ENCODE assay signal across 8 cellular contexts in the genomic region with DNA sequence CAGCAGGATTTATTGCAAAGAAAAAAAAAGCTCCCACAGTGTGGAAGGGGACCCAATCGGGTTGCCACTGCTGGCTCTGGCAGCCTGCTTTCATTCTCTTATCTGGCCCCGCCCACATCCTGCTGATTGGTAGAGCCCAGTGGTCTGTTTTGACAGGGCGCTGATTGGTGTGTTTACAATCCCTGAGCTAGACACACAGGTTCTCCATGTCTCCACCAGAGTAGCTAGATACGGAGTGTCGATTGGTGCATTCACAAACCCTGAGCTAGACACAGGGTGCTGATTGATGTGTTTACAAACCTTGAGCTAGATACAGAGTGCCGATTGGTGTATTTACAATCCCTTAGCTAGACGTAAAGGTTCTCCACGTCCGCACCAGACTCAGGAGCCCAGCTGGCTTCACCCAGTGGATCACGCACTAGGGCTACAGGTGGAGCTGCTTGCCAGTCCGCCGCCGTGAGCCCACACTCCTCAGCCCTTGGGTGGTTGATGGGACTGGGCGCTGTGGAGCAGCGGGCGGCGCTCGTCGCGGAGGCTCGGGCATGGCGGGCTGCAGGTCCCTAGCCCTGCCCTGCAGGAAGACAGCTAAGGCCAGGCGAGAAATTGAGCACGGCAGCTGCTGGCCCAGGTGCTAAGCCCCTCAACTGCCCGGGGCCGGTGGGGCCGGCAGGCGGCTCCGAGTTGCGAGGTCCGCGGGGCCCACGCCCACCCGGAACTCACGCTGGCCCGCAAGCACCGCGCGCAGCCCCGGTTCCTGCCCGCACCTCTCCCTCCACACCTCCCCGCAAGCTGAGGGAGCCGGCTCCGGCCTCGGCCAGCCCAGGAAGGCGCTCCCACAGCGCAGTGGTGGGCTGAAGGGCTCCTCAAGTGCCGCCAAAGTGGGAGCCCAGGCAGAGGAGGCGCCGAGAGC. TPM values are rescaled to one million over a fixed set of nuclear protein-coding genes. Genes with fewer than 3 reads are reported as not detected.
DNase-seq lines count a peak whose midpoint lies in the region; ATAC-seq lines count a peak whose summit lies in the region.
"Not testable (repeated sequence)": the region's sequence is repeated elsewhere in the genome, so short reads cannot be mapped to it uniquely, and the experiment has no call there.

No MANE protein-coding gene starts in this region.

- not testable (repeated sequence) for H3K9me3 ChIP-seq in subcutaneous abdominal adipose tissue (ENCODE audit: control insufficient read depth in 5 of 5, low read length in 5 of 5)

- intact Hi-C loops in dendritic cell treated with granulocyte-macrophage colony-stimulating factor and Interleukin-4, amounts not matched to agents 40 ng/mL and 50 ng/mL, for 4 days (cut with micrococcal nuclease) = loop anchor here (5.0 kb wide), 1 partner anchor 220 kb away; a partner anchor contains a TSS
- intact Hi-C loops in sciatic nerve (cut with DNase I) = loop anchor here (10.0 kb wide), 1 partner anchor 52 kb away; a partner anchor contains a TSS

- H3K9me3 Mint-ChIP-seq in dendritic cell treated with granulocyte-macrophage colony-stimulating factor and Interleukin-4, amounts not matched to agents 40 ng/mL and 50 ng/mL, for 4 days = not testable (repeated sequence)

- peak overlapping the region; percentile 89 for H3K27ac Mint-ChIP-seq in dendritic cell treated with granulocyte-macrophage colony-stimulating factor and Interleukin-4, amounts not matched to agents 40 ng/mL and 50 ng/mL, for 4 days

- peak overlapping the region; percentile 37 for H3K27ac ChIP-seq in subcutaneous abdominal adipose tissue (ENCODE audit: low read depth, low read length)

- peak overlapping the region; percentile 59 to 71 (median 63) for H3K4me3 ChIP-seq in subcutaneous abdominal adipose tissue (ENCODE audit: low read depth in 1 of 5, low read length in 5 of 5)

- peaks cover 6 to 37% (median 19%) of the 10 kb centered on the region in 5 donors for H3K4me1 ChIP-seq in subcutaneous abdominal adipose tissue (ENCODE audit: control insufficient read depth in 5 of 5, insufficient read depth in 5 of 5, low read length in 5 of 5)

- H3K9ac ChIP-seq in subcutaneous abdominal adipose tissue (ENCODE audit: low read length in 5 of 5) = peak overlapping the region in 3 of 5 donors; percentile 56 to 71 (median 69)

- ATAC-seq in sciatic nerve = not testable (repeated sequence)

- H3K4me3 Mint-ChIP-seq in dendritic cell treated with granulocyte-macrophage colony-stimulating factor and Interleukin-4, amounts not matched to agents 40 ng/mL and 50 ng/mL, for 4 days = peak overlapping the region; percentile 76

- peaks cover 47% of the 10 kb centered on the region for H3K4me1 Mint-ChIP-seq in dendritic cell treated with granulocyte-macrophage colony-stimulating factor and Interleukin-4, amounts not matched to agents 40 ng/mL and 50 ng/mL, for 4 days (ENCODE audit: low read depth)

- not testable (repeated sequence) for H3K27me3 Mint-ChIP-seq in dendritic cell treated with granulocyte-macrophage colony-stimulating factor and Interleukin-4, amounts not matched to agents 40 ng/mL and 50 ng/mL, for 4 days

- H3K36me3 Mint-ChIP-seq in dendritic cell treated with granulocyte-macrophage colony-stimulating factor and Interleukin-4, amounts not matched to agents 40 ng/mL and 50 ng/mL, for 4 days (ENCODE audit: low read depth) = peaks cover 20% of the 10 kb centered on the region

- DNase-seq in DMS79 treated with DMSO at 0.1 percent for 48 hours (lab: John Stamatoyannopoulos, UW) = peak; percentile 22
- DNase-seq in NCI-H1092 (lab: John Stamatoyannopoulos, UW) = peak; percentile 64
- DNase-seq in T follicular helper cell (ENCODE audit: low read depth) = peak; percentile 52
- peak; percentile 81 to 82 for DNase-seq in activated T-cell treated with anti-CD3 and anti-CD28 coated beads, Interleukin-2, amount 50 U/mL, for 48 hours
- peak; percentile 49 for DNase-seq in kidney tubule cell (ENCODE audit: low spot score)
- DNase-seq in sciatic nerve (ENCODE audit: low spot score) = peak; percentile 83

- not testable (repeated sequence) for H3K36me3 ChIP-seq in subcutaneous abdominal adipose tissue (ENCODE audit: control insufficient read depth in 5 of 5, insufficient read depth in 5 of 5, low read length in 5 of 5)

- not testable (repeated sequence) for H3K27me3 ChIP-seq in subcutaneous abdominal adipose tissue (ENCODE audit: control insufficient read depth in 5 of 5, insufficient read depth in 4 of 5, low read length in 5 of 5)

RNA-seq across cellular contexts. Expression of a gene that starts 3.5 kb away (rescaled TPM):
- 73.8 TPM for total RNA-seq in sciatic nerve

RNA-seq across cellular contexts. Expression of a gene that starts 52.5 kb away (rescaled TPM):
- 53.7 TPM for total RNA-seq in sciatic nerve

RNA-seq across cellular contexts. Expression of a gene that starts 53.5 kb away (rescaled TPM):
- 5.7 TPM for total RNA-seq in sciatic nerve

RNA-seq across cellular contexts. Expression of a gene that starts 57.8 kb away (rescaled TPM):
- 8.5 TPM for total RNA-seq in sciatic nerve

Comparison
In these comparisons a context has a peak if more than half of its experiments do, and no peak if none do; other contexts are left out.
1. DNase-seq: peak in every context shown above with its lines; median percentile 83 in sciatic nerve; 82 in activated T-cell treated with anti-CD3 and anti-CD28 coated beads, Interleukin-2, amount 50 U/mL, for 48 hours; 64 in NCI-H1092; 52 in T follicular helper cell; 49 in kidney tubule cell; 22 in DMS79 treated with DMSO at 0.1 percent for 48 hours.